In genomic region chr17:7144203-7144602, GRCh38 we compare ENCODE assay signal across 22 cellular contexts. TPM values are rescaled to one million over a fixed set of nuclear protein-coding genes. Genes with fewer than 3 reads are reported as not detected.
A peak's percentile ranks its signal among the peaks of the same experiment; 100 is the strongest.
DNase-seq lines count a peak whose midpoint lies in the region; ATAC-seq and TF ChIP-seq lines count a peak whose summit lies in the region.
"Had no signal": no experiment of that assay in that cellular context is flagged by ENCODE, and none has a peak within 500 bp of the region (broad histone marks: within the 10 kb centered on the region; RNA-seq: fewer than 3 reads in every experiment).

No MANE protein-coding gene starts in this region.

- POLR2A ChIA-PET in activated CD8-positive, alpha-beta T cell treated with anti-CD3 and anti-CD28 coated beads for 36 hours (lab: Charles Lee): no interaction called here

- peaks cover 34% of the 10 kb centered on the region for H3K4me1 Mint-ChIP-seq in type B pancreatic cell (ENCODE audit: unreplicated experiment)
- H3K4me1 Mint-ChIP-seq in activated CD8-positive, alpha-beta T cell treated with anti-CD3 and anti-CD28 coated beads for 36 hours (ENCODE audit: low read depth): no peaks in the 10 kb centered on the region
- H3K4me1 Mint-ChIP-seq: B cell; CD8-positive, alpha-beta memory T cell had no signal

- H3K4me3 Mint-ChIP-seq in type B pancreatic cell: peak overlapping the region; percentile 44
- no peak overlapping the region for H3K4me3 Mint-ChIP-seq in activated CD8-positive, alpha-beta T cell treated with anti-CD3 and anti-CD28 coated beads for 36 hours
- H3K4me3 Mint-ChIP-seq: B cell; CD8-positive, alpha-beta memory T cell had no signal

- peak; percentile 26 for DNase-seq in DMS53 (lab: John Stamatoyannopoulos, UW)
- DNase-seq in DMS53 treated with DMSO at 0.1 percent for 48 hours (lab: John Stamatoyannopoulos, UW; ENCODE audit: unreplicated experiment): no peak
- peak; percentile 13 for DNase-seq in NCI-H748 treated with DMSO at 0.1 percent for 48 hours (lab: John Stamatoyannopoulos, UW)
- DNase-seq in left kidney (ENCODE audit: low read depth, low spot score): peak; percentile 14
- no peak for DNase-seq in type B pancreatic cell (ENCODE audit: extremely low spot score, unreplicated experiment)
- no peak for DNase-seq in amygdala (lab: John Stamatoyannopoulos, UW)
- no peak for DNase-seq in NCI-H1436 (lab: John Stamatoyannopoulos, UW)
- no peak for DNase-seq in activated CD8-positive, alpha-beta T cell treated with anti-CD3 and anti-CD28 coated beads for 36 hours
- DNase-seq: CD8-positive, alpha-beta memory T cell; H7; KG1; MM.1S; NCI-H1048; NCI-H1417 treated with DMSO at 0.1 percent for 48 hours; NCI-H187; NCI-H2081 treated with DMSO at 0.1 percent for 48 hours; NCI-H226; NCI-H510A treated with DMSO at 0.1 percent for 48 hours; NCI-H774; PC-3; SK-N-SH had no signal

- TF ChIP-seq CTCF in type B pancreatic cell (conservative IDR thresholded peaks at IDR 0.05): no peak
- TF ChIP-seq CTCF in activated CD8-positive, alpha-beta T cell treated with anti-CD3 and anti-CD28 coated beads for 36 hours (IDR thresholded peaks at IDR 0.05): no peak

- ATAC-seq in activated CD8-positive, alpha-beta T cell treated with anti-CD3 and anti-CD28 coated beads for 36 hours: no peak
- ATAC-seq: PC-3 had no signal

- H3K9me3 Mint-ChIP-seq in type B pancreatic cell: no peaks in the 10 kb centered on the region
- H3K9me3 Mint-ChIP-seq in activated CD8-positive, alpha-beta T cell treated with anti-CD3 and anti-CD28 coated beads for 36 hours: no peaks in the 10 kb centered on the region
- H3K9me3 Mint-ChIP-seq: CD8-positive, alpha-beta memory T cell had no signal

- peak overlapping the region; percentile 85 for H3K27ac Mint-ChIP-seq in type B pancreatic cell
- H3K27ac Mint-ChIP-seq in activated CD8-positive, alpha-beta T cell treated with anti-CD3 and anti-CD28 coated beads for 36 hours: no peak overlapping the region
- H3K27ac Mint-ChIP-seq: B cell; CD8-positive, alpha-beta memory T cell had no signal

- intact Hi-C loops in activated CD8-positive, alpha-beta T cell treated with anti-CD3 and anti-CD28 coated beads for 36 hours (cut with micrococcal nuclease): no loop called here

- H3K36me3 Mint-ChIP-seq in type B pancreatic cell: no peaks in the 10 kb centered on the region
- H3K36me3 Mint-ChIP-seq in activated CD8-positive, alpha-beta T cell treated with anti-CD3 and anti-CD28 coated beads for 36 hours (ENCODE audit: low read depth): no peaks in the 10 kb centered on the region
- H3K36me3 Mint-ChIP-seq: CD8-positive, alpha-beta memory T cell had no signal

- CTCF ChIA-PET in activated CD8-positive, alpha-beta T cell treated with anti-CD3 and anti-CD28 coated beads for 36 hours (lab: Charles Lee): interaction anchor here (2.8 kb wide), 1 partner anchor 8 kb away, joined by 11 read pairs; no protein-coding TSS in a partner anchor

- peaks cover 9% of the 10 kb centered on the region for H3K27me3 Mint-ChIP-seq in type B pancreatic cell
- H3K27me3 Mint-ChIP-seq in activated CD8-positive, alpha-beta T cell treated with anti-CD3 and anti-CD28 coated beads for 36 hours: peaks cover 3% of the 10 kb centered on the region

RNA-seq across cellular contexts. Expression of gene ASGR2, which starts 29.6 kb away (rescaled TPM):
- 0.82 and 1.3 TPM in 2 replicates for total RNA-seq in type B pancreatic cell (ENCODE audit: low replicate concordance)
- total RNA-seq in activated CD8-positive, alpha-beta T cell treated with anti-CD3 and anti-CD28 coated beads for 36 hours: not detected
- total RNA-seq: B cell; CD8-positive, alpha-beta memory T cell; H7; PC-3 had no signal

RNA-seq across cellular contexts. Expression of gene ASGR1, which starts 35.0 kb away (rescaled TPM):
- 7.5 and 9.7 TPM in 2 replicates for total RNA-seq in type B pancreatic cell (ENCODE audit: low replicate concordance)
- 1 to 10 TPM; 2.6 to 3.9 TPM for total RNA-seq in activated CD8-positive, alpha-beta T cell treated with anti-CD3 and anti-CD28 coated beads for 36 hours

Comparison
In these comparisons a context has a peak if more than half of its experiments do, and no peak if none do; other contexts are left out.
1. DNase-seq: peak in DMS53 (single experiment), NCI-H748 treated with DMSO at 0.1 percent for 48 hours (single experiment) and left kidney (single experiment); none in DMS53 treated with DMSO at 0.1 percent for 48 hours (single experiment), type B pancreatic cell (single experiment), amygdala (0 of 56), NCI-H1436 (single experiment) and activated CD8-positive, alpha-beta T cell treated with anti-CD3 and anti-CD28 coated beads for 36 hours (single experiment).